ENCODE assay signal across 21 cellular contexts in genomic region chr16:89040861-89041570, GRCh38.
"Had no signal": no experiment of that assay in that cellular context is flagged by ENCODE, and none has a peak within 500 bp of the region (broad histone marks: within the 10 kb centered on the region; RNA-seq: fewer than 3 reads in every experiment).

No MANE protein-coding gene starts in this region.

- H3K4me1 ChIP-seq: gastrocnemius medialis, heart right ventricle, psoas muscle, tibial nerve, vagina had no signal

- H3K27me3 ChIP-seq: vagina had no signal

- ATAC-seq: activated CD8-positive, alpha-beta T cell treated with anti-CD3 and anti-CD28 coated beads for 36 hours; gastrocnemius medialis; heart right ventricle; psoas muscle; sciatic nerve; stimulated activated naive CD8-positive, alpha-beta T cell treated with anti-CD3 and anti-CD28 coated beads, Interleukin-15, Interleukin-2, amounts not matched to agents 100 U/mL and 50 U/mL, for 24 hours had no signal

- H3K4me1 Mint-ChIP-seq: activated CD4-positive, alpha-beta T cell treated with anti-CD3 and anti-CD28 coated beads, Interleukin-2, amount 10 ng/mL, durations not matched to agents 24 days and 14 days; mesothelial cell of epicardium; nephron progenitor cell had no signal

- H3K9me3 Mint-ChIP-seq: activated naive CD4-positive, alpha-beta T cell treated with anti-CD3 and anti-CD28 coated beads for 36 hours; nephron progenitor cell; T-helper 1 cell treated with Interleukin-12 subunit alpha and Interleukin-12 subunit beta and Interleukin-4 antibody, amounts not matched to agents 30 μg/mL and 1 μg/mL, for 36 hours had no signal

- H3K36me3 Mint-ChIP-seq: mesothelial cell of epicardium had no signal

- H3K9me3 ChIP-seq: gastrocnemius medialis, heart right ventricle, psoas muscle, tibial nerve, vagina had no signal

- H3K4me3 Mint-ChIP-seq: activated CD4-positive, alpha-beta T cell treated with anti-CD3 and anti-CD28 coated beads, Interleukin-2, amount 10 ng/mL, durations not matched to agents 24 days and 14 days; activated CD8-positive, alpha-beta T cell treated with anti-CD3 and anti-CD28 coated beads for 36 hours; activated naive CD4-positive, alpha-beta T cell treated with anti-CD3 and anti-CD28 coated beads for 36 hours; mesothelial cell of epicardium; nephron progenitor cell; T-helper 1 cell treated with Interleukin-12 subunit alpha and Interleukin-12 subunit beta and Interleukin-4 antibody, amounts not matched to agents 30 μg/mL and 1 μg/mL, for 36 hours had no signal

- H3K4me2 ChIP-seq: smooth muscle cell had no signal

- H3K27ac ChIP-seq: gastrocnemius medialis, heart right ventricle, psoas muscle, tibial nerve, vagina had no signal

- H3K4me3 ChIP-seq: gastrocnemius medialis, heart right ventricle, psoas muscle, smooth muscle cell, tibial nerve, vagina had no signal

- DNase-seq: activated CD4-positive, alpha-beta T cell treated with anti-CD3 and anti-CD28 coated beads, Interleukin-2, amount 10 ng/mL, durations not matched to agents 24 days and 14 days; activated CD8-positive, alpha-beta T cell treated with anti-CD3 and anti-CD28 coated beads for 36 hours; activated naive CD4-positive, alpha-beta T cell treated with anti-CD3 and anti-CD28 coated beads for 36 hours; activated T-cell treated with anti-CD3 and anti-CD28 coated beads, Interleukin-2, amount 50 U/mL, for 1 hour; anterior cingulate cortex; cerebellar nuclear complex; effector CD4-positive, alpha-beta T cell; gastrocnemius medialis; kidney glomerular epithelial cell; stimulated activated CD4-positive, alpha-beta T cell treated with anti-CD3 and anti-CD28 coated beads, Interleukin-4, amount 100 ng/mL, for 4 hours; stimulated activated naive CD8-positive, alpha-beta T cell treated with anti-CD3 and anti-CD28 coated beads, Interleukin-15, Interleukin-2, amounts not matched to agents 100 U/mL and 50 U/mL, for 24 hours; substantia nigra had no signal

- H3K27ac Mint-ChIP-seq: activated CD4-positive, alpha-beta T cell treated with anti-CD3 and anti-CD28 coated beads, Interleukin-2, amount 10 ng/mL, durations not matched to agents 24 days and 14 days; activated CD8-positive, alpha-beta T cell treated with anti-CD3 and anti-CD28 coated beads for 36 hours; activated naive CD4-positive, alpha-beta T cell treated with anti-CD3 and anti-CD28 coated beads for 36 hours; mesothelial cell of epicardium; nephron progenitor cell; T-helper 1 cell treated with Interleukin-12 subunit alpha and Interleukin-12 subunit beta and Interleukin-4 antibody, amounts not matched to agents 30 μg/mL and 1 μg/mL, for 36 hours had no signal

- H3K36me3 ChIP-seq: gastrocnemius medialis, heart right ventricle, tibial nerve, vagina had no signal
